ENCODE assay signal across 20 cellular contexts in genomic region chr13:21336609-21337008, GRCh38.
DNase-seq lines count a peak whose midpoint lies in the region; ATAC-seq and TF ChIP-seq lines count a peak whose summit lies in the region.
"Had no signal": no experiment of that assay in that cellular context is flagged by ENCODE, and none has a peak within 500 bp of the region (broad histone marks: within the 10 kb centered on the region; RNA-seq: fewer than 3 reads in every experiment).

No MANE protein-coding gene starts in this region.

- TF ChIP-seq RAD21 in SK-N-SH (IDR thresholded peaks at IDR 0.05; ENCODE audit: low read length): no peak
- TF ChIP-seq RAD21 in HCT116 (IDR thresholded peaks at IDR 0.05; ENCODE audit: low read depth): no peak

- intact Hi-C loops in HCT116 (cut with micrococcal nuclease): no loop called here

- TF ChIP-seq POLR2A in HCT116 (IDR thresholded peaks at IDR 0.05; ENCODE audit: borderline replicate concordance, extremely low read depth, insufficient read depth, insufficient read length): no peak

- H3K9ac ChIP-seq in SK-N-SH (no peak overlapping the region), HCT116 (ENCODE audit: low read length) (no peak overlapping the region), parathyroid adenoma (no peak overlapping the region)

- RAD21 ChIA-PET in HCT116 (lab: Charles Lee; ENCODE audit: low non-redundant PET in 1 of 2, low total read pairs in 2 of 2, uncharacterized antibody in 2 of 2, unreplicated experiment in 2 of 2): no interaction called here

- CTCF ChIA-PET in SK-N-SH (lab: Yijun Ruan, JAX): interaction anchor here (0.6 kb wide), 1 partner anchor 38 kb away, joined by 3 read pairs; no protein-coding TSS in a partner anchor
- CTCF ChIA-PET in HCT116 (lab: Charles Lee): no interaction called here

- no peak overlapping the region for H3K27ac ChIP-seq in SK-N-SH (ENCODE audit: low read depth in 2 of 2, low read length in 1 of 2)
- H3K27ac ChIP-seq in HCT116 (ENCODE audit: low read depth, low read length): no peak overlapping the region
- H3K27ac ChIP-seq in parathyroid adenoma: peak overlapping the region; percentile 85

- no peaks in the 10 kb centered on the region for H4K20me1 ChIP-seq in SK-N-SH (ENCODE audit: insufficient read depth)
- H4K20me1 ChIP-seq in HCT116 (ENCODE audit: insufficient read depth): no peaks in the 10 kb centered on the region

- POLR2A ChIA-PET in SK-N-SH (lab: Yijun Ruan, JAX): no interaction called here
- POLR2A ChIA-PET in HCT116 (lab: Charles Lee): no interaction called here

- H3K4me3 ChIP-seq in SK-N-SH (ENCODE audit: low read depth in 2 of 2, low read length in 1 of 2) (no peak overlapping the region), HCT116 (replicated peaks in 1 of 2; ENCODE audit: low read depth in 1 of 2, low read length in 2 of 2) (no peak overlapping the region), parathyroid adenoma (ENCODE audit: low read depth, low read length) (no peak overlapping the region)

- no peak for TF ChIP-seq EP300 in SK-N-SH (IDR thresholded peaks at IDR 0.05; ENCODE audit: borderline replicate concordance in 1 of 2, low read depth in 1 of 2, low read length in 1 of 2)

- H3K36me3 ChIP-seq in SK-N-SH (replicated peaks in 1 of 2; ENCODE audit: control insufficient read depth in 1 of 2, insufficient read depth in 2 of 2, low read length in 1 of 2) (no peaks in the 10 kb centered on the region), HCT116 (ENCODE audit: control insufficient read depth in 1 of 2, insufficient read depth in 2 of 2, low read length in 2 of 2) (no peaks in the 10 kb centered on the region), parathyroid adenoma (ENCODE audit: control insufficient read depth, insufficient read depth, low read length) (no peaks in the 10 kb centered on the region)

- BruUV-seq in HCT116 (replicated peaks; lab: Mats Ljungman, UMichigan): no TSS peak

- WGBS in SK-N-SH (ENCODE audit: low lambda C conversion rate): 61% methylated on average over 4 of the region's 6 CpGs

- DNase-seq in SK-N-SH (no peak), HCT116 (ENCODE audit: low read depth, low spot score) (no peak), kidney tubule cell (ENCODE audit: low spot score) (peak; percentile 13), activated gamma-delta T cell treated with Interleukin-2 at 50 U/mL for 16 hours (no peak), GDM1 (lab: John Stamatoyannopoulos, UW) (no peak)
- DNase-seq: ACHN; AML-193; Calu3; DND-41; GF-D8; HFFc6; NCI-H1105; NCI-H187 treated with DMSO at 0.1 percent for 48 hours; NCI-H226; NCI-H526 treated with DMSO at 0.1 percent for 48 hours; NK-92 treated with Interleukin-12 subunit alpha and Interleukin-12 subunit beta, amount 100 ng/mL, for 24 hours; SHP77 had no signal

- ATAC-seq in SK-N-SH treated with all-trans-retinoic acid at 6 μM for 48 hours (peak; percentile 51), HCT116 (peak; percentile 14; the same call in 1 of the 2 replicates), HG03565 (IDR thresholded peaks at IDR 0.05; ENCODE audit: unreplicated experiment) (no peak)

- no peaks in the 10 kb centered on the region for H3K27me3 ChIP-seq in SK-N-SH (ENCODE audit: insufficient read depth)
- H3K27me3 ChIP-seq in HCT116 (ENCODE audit: insufficient read depth, low read length): no peaks in the 10 kb centered on the region
- no peaks in the 10 kb centered on the region for H3K27me3 ChIP-seq in parathyroid adenoma (ENCODE audit: control insufficient read depth, insufficient read depth, low read length)

- no peaks in the 10 kb centered on the region for H3F3A ChIP-seq in SK-N-SH (replicated peaks; ENCODE audit: insufficient read depth)

- no peaks in the 10 kb centered on the region for H3K79me2 ChIP-seq in SK-N-SH (ENCODE audit: insufficient read depth)
- H3K79me2 ChIP-seq in HCT116 (ENCODE audit: insufficient read depth, low read length): no peaks in the 10 kb centered on the region
- H3K79me2 ChIP-seq in parathyroid adenoma: no peaks in the 10 kb centered on the region

- H3K4me1 ChIP-seq in SK-N-SH (ENCODE audit: control insufficient read depth in 1 of 2, insufficient read depth in 2 of 2, low read depth in 1 of 2, low read length in 1 of 2) (no peaks in the 10 kb centered on the region), HCT116 (ENCODE audit: control insufficient read depth in 1 of 2, insufficient read depth in 2 of 2, low read length in 2 of 2) (peaks cover 3 to 4% of the 10 kb centered on the region in 2 experiments; a peak in 2 of 4 replicates), parathyroid adenoma (peaks cover 30% of the 10 kb centered on the region)

- H3K9me3 ChIP-seq in SK-N-SH: no peaks in the 10 kb centered on the region
- no peaks in the 10 kb centered on the region for H3K9me3 ChIP-seq in HCT116 (ENCODE audit: control insufficient read depth in 1 of 2, insufficient read depth in 1 of 2, low read depth in 1 of 2, low read length in 2 of 2)
- no peaks in the 10 kb centered on the region for H3K9me3 ChIP-seq in parathyroid adenoma (ENCODE audit: control insufficient read depth, low read length)

- H3K9me2 ChIP-seq in SK-N-SH: no peaks in the 10 kb centered on the region
- H3K9me2 ChIP-seq in HCT116 (ENCODE audit: insufficient read depth): no peaks in the 10 kb centered on the region

- TF ChIP-seq CTCF in SK-N-SH (IDR thresholded peaks at IDR 0.05) (no peak), HCT116 (IDR thresholded peaks at IDR 0.05 in 2 of 3, conservative IDR thresholded peaks at IDR 0.05 in 1 of 3; ENCODE audit: borderline replicate concordance in 1 of 3, insufficient read depth in 1 of 3, low read depth in 2 of 3, low read length in 2 of 3) (no peak), parathyroid adenoma (IDR thresholded peaks at IDR 0.05) (no peak)

- H2AFZ ChIP-seq in SK-N-SH (ENCODE audit: low read depth) (no peak overlapping the region), HCT116 (ENCODE audit: low read depth, low read length, poor library complexity, severe bottlenecking) (no peak overlapping the region), parathyroid adenoma (peak overlapping the region; percentile 38)

- H3K4me2 ChIP-seq in SK-N-SH (no peak overlapping the region), HCT116 (ENCODE audit: low read length) (no peak overlapping the region), parathyroid adenoma (ENCODE audit: low read length) (no peak overlapping the region)

TF ChIP-seq in SK-N-SH treated with all-trans-retinoic acid at 6 μM for 48 hours, 23 proteins besides CTCF, POLR2A, EP300 and RAD21 (continues in another document):
- TF ChIP-seq BACH2 (CRISPR knock-in tag; IDR thresholded peaks at IDR 0.05; ENCODE audit: borderline replicate concordance): no peak
- no peak for TF ChIP-seq CREB5 (CRISPR knock-in tag; IDR thresholded peaks at IDR 0.05; ENCODE audit: low read depth)
- TF ChIP-seq ZNF8 (CRISPR knock-in tag; IDR thresholded peaks at IDR 0.05): no peak
- TF ChIP-seq RARB (CRISPR knock-in tag; IDR thresholded peaks at IDR 0.05): no peak
- no peak for TF ChIP-seq GLIS3 (CRISPR knock-in tag; IDR thresholded peaks at IDR 0.05)

TF ChIP-seq in SK-N-SH, 30 proteins besides CTCF, POLR2A, EP300 and RAD21 (continues in another document):
- TF ChIP-seq MEF2A (IDR thresholded peaks at IDR 0.05; ENCODE audit: borderline replicate concordance, low read depth): no peak
- no peak for TF ChIP-seq MAX (IDR thresholded peaks at IDR 0.05; ENCODE audit: low read depth)
- no peak for TF ChIP-seq RCOR1 (IDR thresholded peaks at IDR 0.05; ENCODE audit: low read length)
- no peak for TF ChIP-seq IRF3 (IDR thresholded peaks at IDR 0.05; ENCODE audit: low read depth, low read length)
- no peak for TF ChIP-seq FOXJ3 (CRISPR knock-in tag; IDR thresholded peaks at IDR 0.05)
- no peak for TF ChIP-seq EZH2phosphoT487 (IDR thresholded peaks at IDR 0.05; ENCODE audit: borderline replicate concordance, low read depth)
- no peak for TF ChIP-seq RXRA (IDR thresholded peaks at IDR 0.05; ENCODE audit: borderline replicate concordance, low read depth)
- no peak for TF ChIP-seq TCF12 (IDR thresholded peaks at IDR 0.05)
- no peak for TF ChIP-seq ELF1 (IDR thresholded peaks at IDR 0.05)
- TF ChIP-seq RFX5 (IDR thresholded peaks at IDR 0.05; ENCODE audit: low read length): no peak

TF ChIP-seq in HCT116, 20 proteins besides CTCF, POLR2A, EP300 and RAD21:
- TF ChIP-seq ZFX (IDR thresholded peaks at IDR 0.05) (no peak), YY1 (IDR thresholded peaks at IDR 0.05; ENCODE audit: extremely low read depth, insufficient replicate concordance, low read depth, low read length) (no peak), REST (IDR thresholded peaks at IDR 0.05; ENCODE audit: low read depth) (no peak), CEBPB (IDR thresholded peaks at IDR 0.05; ENCODE audit: low read depth) (no peak)
